ENCODE assay signal across 1 cellular context in genomic region chr11:124394408-124394807, GRCh38.
TF ChIP-seq lines count a peak whose summit lies in the region.

No MANE protein-coding gene starts in this region.

TF ChIP-seq in IMR-90, 13 proteins besides CTCF, POLR2A, EP300 and RAD21:
- TF ChIP-seq NFE2L2 (IDR thresholded peaks at IDR 0.05; ENCODE audit: low read depth, low read length): 0 out of 2 replicates have a peak, but pooled peaks have one; percentile 6
- TF ChIP-seq RCOR1 (IDR thresholded peaks at IDR 0.05; ENCODE audit: insufficient replicate concordance, low read length): no peak
